ENCODE assay signal across 15 cellular contexts in genomic region chr6:151284012-151284411, GRCh38. TPM values are rescaled to one million over a fixed set of nuclear protein-coding genes. Genes with fewer than 3 reads are reported as not detected.
DNase-seq lines count a peak whose midpoint lies in the region; ATAC-seq, FAIRE-seq and TF ChIP-seq lines count a peak whose summit lies in the region.
"Had no signal": no experiment of that assay in that cellular context is flagged by ENCODE, and none has a peak within 500 bp of the region (broad histone marks: within the 10 kb centered on the region; RNA-seq: fewer than 3 reads in every experiment).

No MANE protein-coding gene starts in this region.

- intact Hi-C loops in ovary (cut with DNase I) = no loop called here

- no peak for TF ChIP-seq POLR2A in ovary (IDR thresholded peaks at IDR 0.05)

- TF ChIP-seq CTCF in ovary (IDR thresholded peaks at IDR 0.05) = no peak

- peak; percentile 23 for DNase-seq in ACHN
- peak; percentile 23 for DNase-seq in germinal center (ENCODE audit: low spot score)
- no peak for DNase-seq in frontal cortex (ENCODE audit: low spot score in 2 of 2)
- DNase-seq in NCI-H526 treated with DMSO at 0.1 percent for 48 hours (lab: John Stamatoyannopoulos, UW) = no peak
- DNase-seq in ovary = no peak
- DNase-seq: activated naive CD4-positive, alpha-beta T cell treated with anti-CD3 and anti-CD28 coated beads, Interleukin-2, amount 50 U/mL, for 16 hours; BE2C; dorsolateral prefrontal cortex; GM23248; NCI-H1694; RPMI8226 had no signal

- WGBS in ovary, 3 donors = 92 to 95% (median 92%) methylated on average over 11 of the region's 11 CpGs

- H3K27ac ChIP-seq in ovary = no peak overlapping the region
- H3K27ac ChIP-seq: GM23248 had no signal

- H3K4me1 ChIP-seq in ovary (ENCODE audit: insufficient read depth) = peaks cover 20% of the 10 kb centered on the region

- no peak overlapping the region for H3K4me3 ChIP-seq in ovary
- H3K4me3 ChIP-seq: dorsolateral prefrontal cortex, GM23248, smooth muscle cell had no signal

- no peaks in the 10 kb centered on the region for H3K9me3 ChIP-seq in ovary
- H3K9me3 ChIP-seq: BE2C had no signal

- no peak for TF ChIP-seq EP300 in ovary (IDR thresholded peaks at IDR 0.05)

- H3K27me3 ChIP-seq in ovary = no peaks in the 10 kb centered on the region
- H3K27me3 ChIP-seq: BE2C, dorsolateral prefrontal cortex had no signal

- no peak for FAIRE-seq in frontal cortex (lab: Jason Lieb, UNC)

- no peaks in the 10 kb centered on the region for H3K36me3 ChIP-seq in ovary
- H3K36me3 ChIP-seq: BE2C had no signal

- peak; percentile 59 for ATAC-seq in GM19438 (IDR thresholded peaks at IDR 0.05; ENCODE audit: low read depth, unreplicated experiment)
- ATAC-seq in HG03520 (IDR thresholded peaks at IDR 0.05; ENCODE audit: unreplicated experiment) = peak; percentile 40
- ATAC-seq in GM21381 (IDR thresholded peaks at IDR 0.05; ENCODE audit: unreplicated experiment) = no peak

- in situ Hi-C loops in ACHN (cut with HindIII; ENCODE audit: low pct_ligation_motif_present, low pct_unique_long_range_greater_than_20kb, low sequenced_read_pairs) = no loop called here

RNA-seq across cellular contexts. Expression of gene AKAP12, which starts 44.2 kb away (rescaled TPM):
- total RNA-seq in frontal cortex = 40.4 TPM
- 100 to 1,000 TPM in 6 of 7 donors, 10 to 100 TPM in 1; 83.6 to 246 (median 133) TPM for total RNA-seq in ovary
- polyA plus RNA-seq in ovary = 10 to 100 TPM; 67.2 to 73.2 TPM

Comparison
In these comparisons a context has a peak if more than half of its experiments do, and no peak if none do; other contexts are left out.
1. DNase-seq: peak in ACHN (single experiment) and germinal center (single experiment); none in frontal cortex (0 of 2), NCI-H526 treated with DMSO at 0.1 percent for 48 hours (single experiment) and ovary (0 of 5).